In the genomic region with DNA sequence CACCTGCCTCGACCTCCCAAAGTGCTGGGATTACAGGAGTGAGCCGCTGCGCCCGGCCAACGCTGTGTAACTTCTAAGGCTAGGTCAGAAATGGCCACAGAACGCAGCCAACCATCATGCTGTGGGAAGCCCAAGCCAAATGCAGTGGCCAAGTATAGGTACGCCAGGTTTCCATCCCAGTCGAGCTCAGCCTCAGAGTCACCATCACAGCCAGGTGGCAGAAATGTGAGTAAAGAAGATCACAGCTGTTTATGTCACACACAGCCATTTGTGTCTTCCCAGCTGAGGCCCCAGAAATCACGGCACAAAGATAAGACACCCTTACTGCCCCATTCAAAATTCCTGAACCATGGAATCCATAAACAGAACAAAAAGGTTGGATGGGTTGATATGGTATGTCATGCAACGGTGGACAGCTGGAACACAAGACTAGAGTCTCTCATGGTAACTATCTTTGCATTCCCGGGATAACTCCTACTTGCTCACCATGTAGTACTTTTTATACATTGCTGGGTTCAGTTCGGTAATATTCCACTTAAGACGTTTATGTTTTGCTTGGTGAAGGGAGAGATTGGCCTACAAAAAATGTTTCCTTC, we compare ENCODE assay signal across 1 cellular context.
TF ChIP-seq lines count a peak whose summit lies in the region.

No MANE protein-coding gene starts in this region.

TF ChIP-seq in GM12878, 131 proteins besides CTCF, POLR2A, EP300 and RAD21 (continued from another document):
- TF ChIP-seq, protein P1, sequence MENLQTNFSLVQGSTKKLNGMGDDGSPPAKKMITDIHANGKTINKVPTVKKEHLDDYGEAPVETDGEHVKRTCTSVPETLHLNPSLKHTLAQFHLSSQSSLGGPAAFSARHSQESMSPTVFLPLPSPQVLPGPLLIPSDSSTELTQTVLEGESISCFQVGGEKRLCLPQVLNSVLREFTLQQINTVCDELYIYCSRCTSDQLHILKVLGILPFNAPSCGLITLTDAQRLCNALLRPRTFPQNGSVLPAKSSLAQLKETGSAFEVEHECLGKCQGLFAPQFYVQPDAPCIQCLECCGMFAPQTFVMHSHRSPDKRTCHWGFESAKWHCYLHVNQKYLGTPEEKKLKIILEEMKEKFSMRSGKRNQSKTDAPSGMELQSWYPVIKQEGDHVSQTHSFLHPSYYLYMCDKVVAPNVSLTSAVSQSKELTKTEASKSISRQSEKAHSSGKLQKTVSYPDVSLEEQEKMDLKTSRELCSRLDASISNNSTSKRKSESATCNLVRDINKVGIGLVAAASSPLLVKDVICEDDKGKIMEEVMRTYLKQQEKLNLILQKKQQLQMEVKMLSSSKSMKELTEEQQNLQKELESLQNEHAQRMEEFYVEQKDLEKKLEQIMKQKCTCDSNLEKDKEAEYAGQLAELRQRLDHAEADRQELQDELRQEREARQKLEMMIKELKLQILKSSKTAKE (IDR thresholded peaks at IDR 0.05; ENCODE audit: low read depth, poor library complexity, severe bottlenecking): no peak
- TF ChIP-seq RCOR1 (conservative IDR thresholded peaks at IDR 0.05; ENCODE audit: low read depth, low read length) (no peak), RB1 (IDR thresholded peaks at IDR 0.05; ENCODE audit: borderline replicate concordance) (no peak), SIX5 (IDR thresholded peaks at IDR 0.05; ENCODE audit: low read depth, low read length, severe bottlenecking) (no peak), MYC (IDR thresholded peaks at IDR 0.05; ENCODE audit: insufficient read depth, insufficient read length, insufficient replicate concordance, low read length, severe bottlenecking) (no peak), TBL1XR1 (IDR thresholded peaks at IDR 0.05; ENCODE audit: low read depth, low read length) (no peak)
- TF ChIP-seq, protein P2, sequence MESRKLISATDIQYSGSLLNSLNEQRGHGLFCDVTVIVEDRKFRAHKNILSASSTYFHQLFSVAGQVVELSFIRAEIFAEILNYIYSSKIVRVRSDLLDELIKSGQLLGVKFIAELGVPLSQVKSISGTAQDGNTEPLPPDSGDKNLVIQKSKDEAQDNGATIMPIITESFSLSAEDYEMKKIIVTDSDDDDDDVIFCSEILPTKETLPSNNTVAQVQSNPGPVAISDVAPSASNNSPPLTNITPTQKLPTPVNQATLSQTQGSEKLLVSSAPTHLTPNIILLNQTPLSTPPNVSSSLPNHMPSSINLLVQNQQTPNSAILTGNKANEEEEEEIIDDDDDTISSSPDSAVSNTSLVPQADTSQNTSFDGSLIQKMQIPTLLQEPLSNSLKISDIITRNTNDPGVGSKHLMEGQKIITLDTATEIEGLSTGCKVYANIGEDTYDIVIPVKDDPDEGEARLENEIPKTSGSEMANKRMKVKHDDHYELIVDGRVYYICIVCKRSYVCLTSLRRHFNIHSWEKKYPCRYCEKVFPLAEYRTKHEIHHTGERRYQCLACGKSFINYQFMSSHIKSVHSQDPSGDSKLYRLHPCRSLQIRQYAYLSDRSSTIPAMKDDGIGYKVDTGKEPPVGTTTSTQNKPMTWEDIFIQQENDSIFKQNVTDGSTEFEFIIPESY (IDR thresholded peaks at IDR 0.05): no peak
- TF ChIP-seq, protein P3, sequence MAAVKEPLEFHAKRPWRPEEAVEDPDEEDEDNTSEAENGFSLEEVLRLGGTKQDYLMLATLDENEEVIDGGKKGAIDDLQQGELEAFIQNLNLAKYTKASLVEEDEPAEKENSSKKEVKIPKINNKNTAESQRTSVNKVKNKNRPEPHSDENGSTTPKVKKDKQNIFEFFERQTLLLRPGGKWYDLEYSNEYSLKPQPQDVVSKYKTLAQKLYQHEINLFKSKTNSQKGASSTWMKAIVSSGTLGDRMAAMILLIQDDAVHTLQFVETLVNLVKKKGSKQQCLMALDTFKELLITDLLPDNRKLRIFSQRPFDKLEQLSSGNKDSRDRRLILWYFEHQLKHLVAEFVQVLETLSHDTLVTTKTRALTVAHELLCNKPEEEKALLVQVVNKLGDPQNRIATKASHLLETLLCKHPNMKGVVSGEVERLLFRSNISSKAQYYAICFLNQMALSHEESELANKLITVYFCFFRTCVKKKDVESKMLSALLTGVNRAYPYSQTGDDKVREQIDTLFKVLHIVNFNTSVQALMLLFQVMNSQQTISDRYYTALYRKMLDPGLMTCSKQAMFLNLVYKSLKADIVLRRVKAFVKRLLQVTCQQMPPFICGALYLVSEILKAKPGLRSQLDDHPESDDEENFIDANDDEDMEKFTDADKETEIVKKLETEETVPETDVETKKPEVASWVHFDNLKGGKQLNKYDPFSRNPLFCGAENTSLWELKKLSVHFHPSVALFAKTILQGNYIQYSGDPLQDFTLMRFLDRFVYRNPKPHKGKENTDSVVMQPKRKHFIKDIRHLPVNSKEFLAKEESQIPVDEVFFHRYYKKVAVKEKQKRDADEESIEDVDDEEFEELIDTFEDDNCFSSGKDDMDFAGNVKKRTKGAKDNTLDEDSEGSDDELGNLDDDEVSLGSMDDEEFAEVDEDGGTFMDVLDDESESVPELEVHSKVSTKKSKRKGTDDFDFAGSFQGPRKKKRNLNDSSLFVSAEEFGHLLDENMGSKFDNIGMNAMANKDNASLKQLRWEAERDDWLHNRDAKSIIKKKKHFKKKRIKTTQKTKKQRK (IDR thresholded peaks at IDR 0.05; ENCODE audit: low read depth, low read length): no peak
